In genomic region chr1:176073524-176074157, GRCh38 we compare ENCODE assay signal across 8 cellular contexts.
A peak's percentile ranks its signal among the peaks of the same experiment; 100 is the strongest.
DNase-seq lines count a peak whose midpoint lies in the region; ATAC-seq, FAIRE-seq and TF ChIP-seq lines count a peak whose summit lies in the region.

No MANE protein-coding gene starts in this region.

- H2BK12ac ChIP-seq in H1 (ENCODE audit: low read depth, low read length), result no peak overlapping the region

- no peaks in the 10 kb centered on the region for H3K36me3 ChIP-seq in H1 (ENCODE audit: control insufficient read depth in 2 of 4, insufficient read depth in 4 of 4, low read length in 3 of 4)

- H2BK15ac ChIP-seq in H1 (ENCODE audit: low read length), result no peak overlapping the region

- TF ChIP-seq RAD21 in H1 (IDR thresholded peaks at IDR 0.05 in 1 of 2, conservative IDR thresholded peaks at IDR 0.05 in 1 of 2; ENCODE audit: low read depth in 2 of 2, low read length in 2 of 2), result peak; percentile 87 to 89

- no peak overlapping the region for H3K4ac ChIP-seq in H1 (replicated peaks; ENCODE audit: insufficient read length, low read depth, low read length)

- TF ChIP-seq EP300 in H1 (IDR thresholded peaks at IDR 0.05; ENCODE audit: borderline replicate concordance in 1 of 2, low read depth in 2 of 2, low read length in 2 of 2), result no peak

- DNase-seq in DMS153 (lab: John Stamatoyannopoulos, UW) (peak; percentile 64), NCI-H1048 (lab: John Stamatoyannopoulos, UW) (peak; percentile 63), SK-N-DZ (ENCODE audit: low spot score) (peak; percentile 76), H1 (ENCODE audit: low read depth in 1 of 2, low spot score in 2 of 2) (no peak), medulla oblongata (ENCODE audit: extremely low spot score) (peak; percentile 87)

- H3K56ac ChIP-seq in H1 (replicated peaks; ENCODE audit: insufficient read length, low read depth, low read length), result no peak overlapping the region

- H3K23me2 ChIP-seq in H1 (ENCODE audit: low read depth, low read length), result no peaks in the 10 kb centered on the region

- no peaks in the 10 kb centered on the region for H3K4me1 ChIP-seq in H1 (replicated peaks in 1 of 4; ENCODE audit: control insufficient read depth in 3 of 4, insufficient read depth in 4 of 4, low read length in 3 of 4)

- no peak overlapping the region for H3K4me3 ChIP-seq in H1 (ENCODE audit: extremely low read depth in 1 of 4, insufficient read depth in 2 of 4, low read depth in 3 of 4, low read length in 4 of 4)

- H3K18ac ChIP-seq in H1 (ENCODE audit: extremely low read depth, low read length), result no peak overlapping the region

- POLR2A ChIA-PET in H1 (lab: Charles Lee; ENCODE audit: partially characterized antibody), result no interaction called here

- no peak overlapping the region for H2AFZ ChIP-seq in H1 (ENCODE audit: low read length)

- H3K14ac ChIP-seq in H1 (ENCODE audit: insufficient read length), result no peak overlapping the region

- H2AK5ac ChIP-seq in H1 (ENCODE audit: low read depth, low read length), result no peak overlapping the region

- H2BK20ac ChIP-seq in H1 (ENCODE audit: low read length), result no peak overlapping the region

- no peak overlapping the region for H4K8ac ChIP-seq in H1 (ENCODE audit: extremely low read depth, insufficient read depth, low read length)

- no peak overlapping the region for H3K9ac ChIP-seq in H1 (replicated peaks in 1 of 4; ENCODE audit: extremely low read depth in 1 of 4, low read depth in 3 of 4, low read length in 3 of 4)

- H3K27ac ChIP-seq in H1 (ENCODE audit: low read depth, low read length), result no peak overlapping the region

- H4K20me1 ChIP-seq in H1 (replicated peaks in 1 of 2; ENCODE audit: control insufficient read depth in 1 of 2, insufficient read depth in 2 of 2, low read length in 2 of 2), result peaks cover 0 to 1% of the 10 kb centered on the region in 2 experiments

- no peak overlapping the region for H3K23ac ChIP-seq in H1 (ENCODE audit: insufficient read length)

- H4K91ac ChIP-seq in H1 (replicated peaks; ENCODE audit: insufficient read length, low read length), result no peak overlapping the region

- peak; percentile 77 for ATAC-seq in GM21515 (IDR thresholded peaks at IDR 0.05; ENCODE audit: unreplicated experiment)
- ATAC-seq in HG03571 (IDR thresholded peaks at IDR 0.05; ENCODE audit: unreplicated experiment), result no peak
- ATAC-seq in HG03135 (IDR thresholded peaks at IDR 0.05; ENCODE audit: unreplicated experiment), result no peak

- H4K5ac ChIP-seq in H1 (ENCODE audit: insufficient read length, low read depth, low read length), result no peak overlapping the region

- no peak overlapping the region for H3K4me2 ChIP-seq in H1 (ENCODE audit: insufficient read depth in 1 of 2, low read depth in 2 of 2, low read length in 2 of 2)

- H3K9me3 ChIP-seq in H1 (ENCODE audit: insufficient read depth in 2 of 2, low read depth in 1 of 2, low read length in 1 of 2), result no peaks in the 10 kb centered on the region

- peak; percentile 58 for FAIRE-seq in H1 (lab: Jason Lieb, UNC)

- WGBS in H1 (ENCODE audit: extremely low coverage in 1 of 2, insufficient coverage in 1 of 2, insufficient read length in 1 of 2, insufficient replicate concordance in 2 of 2, low coverage in 1 of 2, low lambda C conversion rate in 2 of 2, missing lambda C conversion rate in 1 of 2), 2 experiments, result 46% methylated on average over 5 of the region's 5 CpGs; no CpG with 5 or more reads in 1 of the 2 experiments

- no peak for TF ChIP-seq POLR2A in H1 (IDR thresholded peaks at IDR 0.05; ENCODE audit: control extremely low read depth in 1 of 2, low read depth in 2 of 2, low read length in 2 of 2)

- CTCF ChIA-PET in H1 (lab: Charles Lee; ENCODE audit: partially characterized antibody), result interaction anchor here (0.7 to 2.1 kb wide), 17 partner anchors 9 to 700 kb away, joined by 3 to 8 read pairs (median 3); no protein-coding TSS in a partner anchor

- no peaks in the 10 kb centered on the region for H3K79me1 ChIP-seq in H1 (ENCODE audit: low read depth, low read length)

- no peak overlapping the region for H2BK120ac ChIP-seq in H1 (replicated peaks; ENCODE audit: low read depth, low read length)

- TF ChIP-seq CTCF in H1 (IDR thresholded peaks at IDR 0.05; ENCODE audit: control extremely low read depth in 1 of 3, insufficient read depth in 1 of 3, low read depth in 1 of 3, low read length in 3 of 3), result peak in 2 of 3 experiments; percentile 52 to 74; a peak in 2 of 4 replicates

- H2BK5ac ChIP-seq in H1 (ENCODE audit: low read depth, low read length), result no peak overlapping the region

- H3K27me3 ChIP-seq in H1 (replicated peaks in 1 of 4; ENCODE audit: control insufficient read depth in 3 of 4, extremely low read depth in 1 of 4, insufficient read depth in 3 of 4, low read length in 3 of 4), result no peaks in the 10 kb centered on the region

- H3K79me2 ChIP-seq in H1 (ENCODE audit: control insufficient read depth in 1 of 2, insufficient read depth in 2 of 2, low read length in 2 of 2), result peaks cover 0 to 6% of the 10 kb centered on the region in 2 experiments; a peak in 1 of 4 replicates

TF ChIP-seq in H1, 55 proteins besides CTCF, POLR2A, EP300 and RAD21:
- no peak for TF ChIP-seq USF2 (IDR thresholded peaks at IDR 0.05; ENCODE audit: low read length)
- 0 out of 2 replicates have a peak, but pooled peaks have one; percentile 3 for TF ChIP-seq CEBPB (IDR thresholded peaks at IDR 0.05; ENCODE audit: low read depth, low read length)

Comparison
In these comparisons a context has a peak if more than half of its experiments do, and no peak if none do; other contexts are left out.
1. DNase-seq: peak in DMS153 (single experiment), NCI-H1048 (single experiment), SK-N-DZ (single experiment) and medulla oblongata (single experiment); none in H1 (0 of 2).